In genomic region chr15:62112616-62113593, GRCh38 we compare ENCODE assay signal across 12 cellular contexts. TPM values are rescaled to one million over a fixed set of nuclear protein-coding genes. Genes with fewer than 3 reads are reported as not detected.
DNase-seq lines count a peak whose midpoint lies in the region; ATAC-seq, FAIRE-seq and TF ChIP-seq lines count a peak whose summit lies in the region.
"Had no signal": no experiment of that assay in that cellular context is flagged by ENCODE, and none has a peak within 500 bp of the region (broad histone marks: within the 10 kb centered on the region; RNA-seq: fewer than 3 reads in every experiment).

No MANE protein-coding gene starts in this region.

- peak overlapping the region; percentile 63 for H3K4me2 ChIP-seq in keratinocyte (ENCODE audit: control insufficient read depth, extremely low read depth, insufficient read depth, low read depth, low read length)
- H3K4me2 ChIP-seq: BLaER1 had no signal

- H4K20me1 ChIP-seq in keratinocyte (ENCODE audit: control insufficient read depth, extremely low read depth, insufficient read depth, low read length) = no peaks in the 10 kb centered on the region
- H4K20me1 ChIP-seq: BLaER1 had no signal

- no peak overlapping the region for H3K9ac ChIP-seq in keratinocyte (ENCODE audit: control insufficient read depth, extremely low read depth, insufficient read depth, low read length)
- H3K9ac ChIP-seq: BLaER1 had no signal

- DNase-seq in activated CD4-positive, CD25-positive, alpha-beta regulatory T cell treated with anti-CD3 and anti-CD28 coated beads, Interleukin-2, amount 50 U/mL, for 72 hours = no peak
- DNase-seq in astrocyte of the cerebellum (ENCODE audit: low read depth) = peak; percentile 9
- peak; percentile 64 for DNase-seq in keratinocyte (ENCODE audit: low read depth, low spot score)
- DNase-seq in transverse colon = peak; percentile 28
- no peak for DNase-seq in GM19239 (ENCODE audit: insufficient read length, low spot score)
- no peak for DNase-seq in NCI-H2171 treated with DMSO at 0.1 percent for 48 hours (lab: John Stamatoyannopoulos, UW)
- DNase-seq: activated CD4-positive, alpha-beta T cell treated with anti-CD3 and anti-CD28 coated beads, Interleukin-2, amount 10 ng/mL, durations not matched to agents 24 days and 14 days had no signal

- TF ChIP-seq EP300 in transverse colon (IDR thresholded peaks at IDR 0.05; ENCODE audit: low read depth) = no peak

- TF ChIP-seq POLR2A in transverse colon (IDR thresholded peaks at IDR 0.05) = no peak

- peak; percentile 18 to 39 for ATAC-seq in activated CD4-positive, CD25-positive, alpha-beta regulatory T cell treated with anti-CD3 and anti-CD28 coated beads, Interleukin-2, amount 50 U/mL, for 24 hours
- no peak for ATAC-seq in GM18870 (IDR thresholded peaks at IDR 0.05; ENCODE audit: unreplicated experiment)

- intact Hi-C loops in transverse colon (cut with DNase I; ENCODE audit: low total_unique reads) = no loop called here

- peak overlapping the region; percentile 28 for H2AFZ ChIP-seq in keratinocyte (ENCODE audit: control insufficient read depth, low read length)

- FAIRE-seq in keratinocyte (lab: Jason Lieb, UNC) (peak; percentile 99), GM19239 (lab: Jason Lieb, UNC) (no peak)
- FAIRE-seq: colon had no signal

- H3K4me1 ChIP-seq in keratinocyte (ENCODE audit: control insufficient read depth, extremely low read depth, insufficient read depth, low read length) (peaks cover 42% of the 10 kb centered on the region), transverse colon (peaks cover 7 to 37% (median 20%) of the 10 kb centered on the region in 4 donors)
- H3K4me1 ChIP-seq: BLaER1 had no signal

- H3K9me1 ChIP-seq in keratinocyte (ENCODE audit: control insufficient read depth, extremely low read depth, insufficient read depth, low read length) = peaks cover 3% of the 10 kb centered on the region

- TF ChIP-seq CTCF in astrocyte of the cerebellum (IDR thresholded peaks at IDR 0.05; ENCODE audit: low read depth, low read length, missing control alignments) = no peak
- no peak for TF ChIP-seq CTCF in keratinocyte (optimal IDR thresholded peaks at IDR 0.05 in 1 of 3, IDR thresholded peaks at IDR 0.05 in 1 of 3, conservative IDR thresholded peaks at IDR 0.05 in 1 of 3; ENCODE audit: extremely low read depth in 1 of 3, insufficient read depth in 2 of 3, low read length in 3 of 3)
- no peak for TF ChIP-seq CTCF in transverse colon (IDR thresholded peaks at IDR 0.05)

- H3K9me3 ChIP-seq in keratinocyte (ENCODE audit: control insufficient read depth, low read depth, low read length) = no peaks in the 10 kb centered on the region
- no peaks in the 10 kb centered on the region for H3K9me3 ChIP-seq in transverse colon
- H3K9me3 ChIP-seq: BLaER1 had no signal

- H3K27me3 ChIP-seq in keratinocyte (ENCODE audit: control insufficient read depth, extremely low read depth, insufficient read depth, low read length) = no peaks in the 10 kb centered on the region
- no peaks in the 10 kb centered on the region for H3K27me3 ChIP-seq in transverse colon
- H3K27me3 ChIP-seq: BLaER1 had no signal

- H3K36me3 ChIP-seq in keratinocyte (ENCODE audit: control insufficient read depth in 2 of 2, extremely low read depth in 1 of 2, insufficient read depth in 2 of 2, low read length in 2 of 2) = no peaks in the 10 kb centered on the region
- no peaks in the 10 kb centered on the region for H3K36me3 ChIP-seq in transverse colon
- H3K36me3 ChIP-seq: BLaER1 had no signal

- in situ Hi-C loops in astrocyte of the cerebellum (cut with HindIII; ENCODE audit: low sequenced_read_pairs) = no loop called here
- in situ Hi-C loops in transverse colon (cut with MboI; ENCODE audit: low pct_ligation_motif_present in 1 of 4, low pct_unique_long_range_greater_than_20kb in 1 of 4, low sequenced_read_pairs in 3 of 4) = no loop called here

- H3K27ac ChIP-seq in keratinocyte (ENCODE audit: control insufficient read depth, insufficient read depth, low read length) (peak overlapping the region; percentile 74), transverse colon (no peak overlapping the region)
- H3K27ac ChIP-seq: BLaER1 had no signal

- no peak overlapping the region for H3K4me3 ChIP-seq in astrocyte of the cerebellum (ENCODE audit: low read depth, low read length)
- peak overlapping the region in 1 of 3 experiments; percentile 6 for H3K4me3 ChIP-seq in keratinocyte (ENCODE audit: control insufficient read depth in 2 of 3, extremely low read depth in 1 of 3, insufficient read depth in 2 of 3, low read depth in 1 of 3, low read length in 3 of 3)
- H3K4me3 ChIP-seq in transverse colon = no peak overlapping the region
- H3K4me3 ChIP-seq: BLaER1 had no signal

- dilution Hi-C loops in keratinocyte (cut with MboI; ENCODE audit: extremely low pct_ligation_motif_present, low sequenced_read_pairs) = no loop called here

- H3K79me2 ChIP-seq in keratinocyte (ENCODE audit: control insufficient read depth, insufficient read depth, low read length) = no peaks in the 10 kb centered on the region

- 60 to 67% methylated on average over 3 to 11 of the region's 11 CpGs for WGBS in transverse colon (ENCODE audit: low coverage in 1 of 2), 2 donors

RNA-seq across cellular contexts. Expression of gene C2CD4A, which starts 46.1 kb away (rescaled TPM):
- not detected in 3 replicates for polyA plus RNA-seq in keratinocyte
- polyA plus RNA-seq in keratinocyte (2011; ENCODE audit: low read depth) = not detected
- not detected in 2 replicates for polyA plus RNA-seq in keratinocyte (2011; cell fraction: cytosol; rRNA removed)
- polyA plus RNA-seq in keratinocyte (2011; cell fraction: nucleus; rRNA removed) = 0.04 TPM in 1 of 2 replicates, not detected in the other
- polyA plus RNA-seq in keratinocyte (2012; ENCODE audit: low replicate concordance) = not detected in 2 replicates
- 0.06 TPM in 1 of 3 replicates, not detected in the others for polyA minus RNA-seq in keratinocyte
- not detected for polyA minus RNA-seq in keratinocyte (2011; cell fraction: cytosol; rRNA and poly(A)+ RNA removed)
- polyA minus RNA-seq in keratinocyte (2011; cell fraction: nucleus; rRNA and poly(A)+ RNA removed) = not detected in 2 replicates
- total RNA-seq in transverse colon = 1 to 10 TPM in 1 of 4 donors, under 1 TPM in 3; 0.14 to 2.8 (median 0.77) TPM
- total RNA-seq: natural killer cell treated with Interleukin-12 subunit alpha and Interleukin-12 subunit beta and Interleukin-15 and Interleukin-18, amount 100 ng/mL, for 72 hours had no signal

RNA-seq across cellular contexts. Expression of gene C2CD4B, which starts 52.2 kb away (rescaled TPM):
- not detected in 3 replicates for polyA plus RNA-seq in keratinocyte
- not detected for polyA plus RNA-seq in keratinocyte (2011; ENCODE audit: low read depth)
- polyA plus RNA-seq in keratinocyte (2011; cell fraction: cytosol; rRNA removed) = not detected in 2 replicates
- not detected in 2 replicates for polyA plus RNA-seq in keratinocyte (2011; cell fraction: nucleus; rRNA removed)
- polyA plus RNA-seq in keratinocyte (2012; ENCODE audit: low replicate concordance) = not detected in 2 replicates
- not detected in 3 replicates for polyA minus RNA-seq in keratinocyte
- polyA minus RNA-seq in keratinocyte (2011; cell fraction: cytosol; rRNA and poly(A)+ RNA removed) = not detected
- not detected in 2 replicates for polyA minus RNA-seq in keratinocyte (2011; cell fraction: nucleus; rRNA and poly(A)+ RNA removed)
- total RNA-seq in transverse colon = 10 to 100 TPM in 1 of 4 donors, 1 to 10 TPM in 2, not detected in 1; 2.5 to 29.9 (median 2.7) TPM
- total RNA-seq: natural killer cell treated with Interleukin-12 subunit alpha and Interleukin-12 subunit beta and Interleukin-15 and Interleukin-18, amount 100 ng/mL, for 72 hours had no signal

RNA-seq across cellular contexts. Expression of gene VPS13C, which starts 52.7 kb away (rescaled TPM):
- 7.4 to 13.5 TPM (median 13.1 TPM) in 3 replicates for polyA plus RNA-seq in keratinocyte
- 5.2 TPM for polyA plus RNA-seq in keratinocyte (2011; ENCODE audit: low read depth)
- 3.2 and 4.3 TPM in 2 replicates for polyA plus RNA-seq in keratinocyte (2011; cell fraction: cytosol; rRNA removed)
- 26.0 and 37.1 TPM in 2 replicates for polyA plus RNA-seq in keratinocyte (2011; cell fraction: nucleus; rRNA removed)
- polyA plus RNA-seq in keratinocyte (2012; ENCODE audit: low replicate concordance) = 8.0 and 9.4 TPM in 2 replicates
- 11.5 to 62.8 TPM (median 50.2 TPM) in 3 replicates for polyA minus RNA-seq in keratinocyte
- polyA minus RNA-seq in keratinocyte (2011; cell fraction: cytosol; rRNA and poly(A)+ RNA removed) = 12.5 TPM
- 115 and 184 TPM in 2 replicates for polyA minus RNA-seq in keratinocyte (2011; cell fraction: nucleus; rRNA and poly(A)+ RNA removed)
- 100 to 1,000 TPM in 1 of 4 donors, 10 to 100 TPM in 3; 48.3 to 105 (median 73.2) TPM for total RNA-seq in transverse colon

Comparison
In these comparisons a context has a peak if more than half of its experiments do, and no peak if none do; other contexts are left out.
1. DNase-seq: peak in astrocyte of the cerebellum (single experiment), keratinocyte (single experiment) and transverse colon (single experiment); none in activated CD4-positive, CD25-positive, alpha-beta regulatory T cell treated with anti-CD3 and anti-CD28 coated beads, Interleukin-2, amount 50 U/mL, for 72 hours (single experiment), GM19239 (single experiment) and NCI-H2171 treated with DMSO at 0.1 percent for 48 hours (single experiment).